ENCODE assay signal across 1 cellular context in genomic region chr1:226063362-226064167, GRCh38.
A peak's percentile ranks its signal among the peaks of the same experiment; 100 is the strongest.
TF ChIP-seq lines count a peak whose summit lies in the region.

No MANE protein-coding gene starts in this region.

TF ChIP-seq in H1, 55 proteins besides CTCF, POLR2A, EP300 and RAD21:
- TF ChIP-seq TAF7 (optimal IDR thresholded peaks at IDR 0.05; ENCODE audit: borderline replicate concordance, low read depth, low read length) = peak; percentile 19
- TF ChIP-seq CHD1 (IDR thresholded peaks at IDR 0.05; ENCODE audit: low read depth, low read length) = peak; percentile 87
- TF ChIP-seq MAX (IDR thresholded peaks at IDR 0.05) = peak; percentile 50; the same call in 1 of the 2 replicates
- no peak for TF ChIP-seq SAP30 (IDR thresholded peaks at IDR 0.05; ENCODE audit: insufficient read depth, insufficient replicate concordance, low read length)
